21 cellular contexts compared by ENCODE assay signal in genomic region chr1:201172336-201172735, GRCh38. TPM values are rescaled to one million over a fixed set of nuclear protein-coding genes. Genes with fewer than 3 reads are reported as not detected.
DNase-seq lines count a peak whose midpoint lies in the region; ATAC-seq and TF ChIP-seq lines count a peak whose summit lies in the region.
"Had no signal": no experiment of that assay in that cellular context is flagged by ENCODE, and none has a peak within 500 bp of the region (broad histone marks: within the 10 kb centered on the region; RNA-seq: fewer than 3 reads in every experiment).

No MANE protein-coding gene starts in this region.

- H3K27me3 ChIP-seq in gastrocnemius medialis: no peaks in the 10 kb centered on the region

- peaks cover 16% of the 10 kb centered on the region for H3K27me3 Mint-ChIP-seq in T-helper 17 cell

- peak overlapping the region; percentile 95 to 98 (median 96) for H3K27ac ChIP-seq in gastrocnemius medialis
- H3K27ac ChIP-seq: BLaER1 treated with 17β-estradiol and CSF1 and Interleukin-3, amounts not matched to agents 10 nM and 100 nM had no signal

- no peak for TF ChIP-seq CTCF in gastrocnemius medialis (IDR thresholded peaks at IDR 0.05 in 4 of 5, conservative IDR thresholded peaks at IDR 0.05 in 1 of 5)

- intact Hi-C loops in gastrocnemius medialis (cut with DNase I; ENCODE audit: low total_unique reads): loop anchor here (5.0 kb wide), 3 partner anchors 60 to 290 kb away; partner anchors contain the start of genes CACNA1S and TNNI1

- no peak overlapping the region for H3K4me3 ChIP-seq in gastrocnemius medialis
- H3K4me3 ChIP-seq: BLaER1 treated with 17β-estradiol and CSF1 and Interleukin-3, amounts not matched to agents 10 nM and 100 nM; HAP-1 had no signal

- H3K36me3 Mint-ChIP-seq in T-helper 17 cell (ENCODE audit: low read depth): no peaks in the 10 kb centered on the region

- H3K9me3 ChIP-seq in T-helper 17 cell (ENCODE audit: control insufficient read depth, low read length, poor library complexity, severe bottlenecking): no peaks in the 10 kb centered on the region
- no peaks in the 10 kb centered on the region for H3K9me3 ChIP-seq in gastrocnemius medialis
- H3K9me3 ChIP-seq: HAP-1 had no signal

- ATAC-seq in T-helper 17 cell (no peak), gastrocnemius medialis (peak; percentile 51 to 67), HG03175 (IDR thresholded peaks at IDR 0.05; ENCODE audit: unreplicated experiment) (no peak), HG03457 (IDR thresholded peaks at IDR 0.05; ENCODE audit: unreplicated experiment) (no peak)
- ATAC-seq: stimulated activated effector memory CD8-positive, alpha-beta T cell treated with anti-CD3 and anti-CD28 coated beads, Interleukin-12 subunit alpha, Interleukin-12 subunit beta, amount 100 ng/mL, for 72 hours had no signal

- DNase-seq in Caki2 (ENCODE audit: low read depth): peak; percentile 37
- no peak for DNase-seq in T-helper 17 cell
- peak; percentile 85 for DNase-seq in left kidney (ENCODE audit: low read depth, low spot score)
- peak; percentile 86 to 91 for DNase-seq in gastrocnemius medialis
- no peak for DNase-seq in NCI-H748 treated with DMSO at 0.1 percent for 48 hours (lab: John Stamatoyannopoulos, UW)
- DNase-seq: activated CD4-positive, alpha-beta memory T cell treated with anti-CD3 and anti-CD28 coated beads, Interleukin-2, amount 10 ng/mL, durations not matched to agents 7 days and 5 days; cerebellar nuclear complex; DMS79 treated with DMSO at 0.1 percent for 48 hours; hippocampal formation; kidney glomerular epithelial cell; NCI-H1417 treated with DMSO at 0.1 percent for 48 hours; NCI-H2227 treated with DMSO at 0.1 percent for 48 hours; SW 1271 had no signal

- no peaks in the 10 kb centered on the region for H3K36me3 ChIP-seq in gastrocnemius medialis
- H3K36me3 ChIP-seq: BLaER1 treated with 17β-estradiol and CSF1 and Interleukin-3, amounts not matched to agents 10 nM and 100 nM; HAP-1 had no signal

- H3K4me1 Mint-ChIP-seq in T-helper 17 cell: peaks cover 10% of the 10 kb centered on the region

- H3K27ac Mint-ChIP-seq in T-helper 17 cell: no peak overlapping the region
- H3K27ac Mint-ChIP-seq: activated CD4-positive, alpha-beta memory T cell treated with anti-CD3 and anti-CD28 coated beads, Interleukin-2, amount 10 ng/mL, durations not matched to agents 7 days and 5 days had no signal

- H3K4me1 ChIP-seq in gastrocnemius medialis: peaks cover 40 to 44% of the 10 kb centered on the region in 2 donors

- H3K4me3 Mint-ChIP-seq in T-helper 17 cell: peak overlapping the region; percentile 87

- TF ChIP-seq POLR2A in gastrocnemius medialis (IDR thresholded peaks at IDR 0.05): peak in 1 of 2 donors; percentile 47

- in situ Hi-C loops in Caki2 (cut with HindIII; ENCODE audit: low pct_unique_long_range_greater_than_20kb, low sequenced_read_pairs): no loop called here
- in situ Hi-C loops in gastrocnemius medialis (cut with MboI; ENCODE audit: low sequenced_read_pairs in 4 of 4): no loop called here

RNA-seq across cellular contexts. Expression of gene TMEM9, which starts 18.1 kb away (rescaled TPM):
- 388 and 475 TPM in 2 replicates for total RNA-seq in Caki2 (2014; rRNA removed; shearing (Covaris generic); ENCODE audit: low replicate concordance)
- total RNA-seq in T-helper 17 cell: 10 to 100 TPM; 13.0 to 13.1 TPM
- total RNA-seq in gastrocnemius medialis: 10 to 100 TPM; 11.9 to 38.8 (median 13.0) TPM

RNA-seq across cellular contexts. Expression of gene IGFN1, which starts 18.3 kb away (rescaled TPM):
- 65.4 and 75.0 TPM in 2 replicates for total RNA-seq in Caki2 (2014; rRNA removed; shearing (Covaris generic); ENCODE audit: low replicate concordance)
- total RNA-seq in T-helper 17 cell (not detected), gastrocnemius medialis (100 to 1,000 TPM in 1 of 4 donors, 10 to 100 TPM in 3; 11.2 to 113 (median 27.7) TPM)
- total RNA-seq: activated CD4-positive, alpha-beta memory T cell treated with anti-CD3 and anti-CD28 coated beads, Interleukin-2, amount 10 ng/mL, durations not matched to agents 7 days and 5 days; activated T-helper 1 cell treated with anti-CD3 and anti-CD28 coated beads, Interleukin-12 subunit alpha, Interleukin-12 subunit beta, Interleukin-2, Interleukin-4 antibody, amounts not matched to agents 30 ng/mL and 10 ng/mL and 1 ng/mL, durations not matched to agents 14 hours and 24 hours and 36 hours had no signal

RNA-seq across cellular contexts. Expression of gene ASCL5, which starts 45.4 kb away (rescaled TPM):
- total RNA-seq in Caki2 (2014; rRNA removed; shearing (Covaris generic); ENCODE audit: low replicate concordance): 0.07 and 0.41 TPM in 2 replicates
- total RNA-seq in T-helper 17 cell (under 1 TPM in 1 of 2 donors, not detected in 1; 0.27 TPM), gastrocnemius medialis (not detected)
- total RNA-seq: activated CD4-positive, alpha-beta memory T cell treated with anti-CD3 and anti-CD28 coated beads, Interleukin-2, amount 10 ng/mL, durations not matched to agents 7 days and 5 days; activated T-helper 1 cell treated with anti-CD3 and anti-CD28 coated beads, Interleukin-12 subunit alpha, Interleukin-12 subunit beta, Interleukin-2, Interleukin-4 antibody, amounts not matched to agents 30 ng/mL and 10 ng/mL and 1 ng/mL, durations not matched to agents 14 hours and 24 hours and 36 hours; HT-29; mononuclear cell had no signal

Comparison
In these comparisons a context has a peak if more than half of its experiments do, and no peak if none do; other contexts are left out.
1. DNase-seq: peak in Caki2 (single experiment), left kidney (single experiment) and gastrocnemius medialis (2 of 2); none in T-helper 17 cell (0 of 3) and NCI-H748 treated with DMSO at 0.1 percent for 48 hours (single experiment).
2. ATAC-seq: peak in gastrocnemius medialis (2 of 2); none in T-helper 17 cell (single experiment), HG03175 (single experiment) and HG03457 (single experiment).
3. RNA of gene IGFN1, which starts 18.3 kb away (total RNA-seq): 65.4 to 75.0 TPM in Caki2 and 11.2 to 113 TPM in gastrocnemius medialis; not detected in T-helper 17 cell; every median in the first group is over 10 times any median in the second.